ENCODE assay signal across 21 cellular contexts in the genomic region with DNA sequence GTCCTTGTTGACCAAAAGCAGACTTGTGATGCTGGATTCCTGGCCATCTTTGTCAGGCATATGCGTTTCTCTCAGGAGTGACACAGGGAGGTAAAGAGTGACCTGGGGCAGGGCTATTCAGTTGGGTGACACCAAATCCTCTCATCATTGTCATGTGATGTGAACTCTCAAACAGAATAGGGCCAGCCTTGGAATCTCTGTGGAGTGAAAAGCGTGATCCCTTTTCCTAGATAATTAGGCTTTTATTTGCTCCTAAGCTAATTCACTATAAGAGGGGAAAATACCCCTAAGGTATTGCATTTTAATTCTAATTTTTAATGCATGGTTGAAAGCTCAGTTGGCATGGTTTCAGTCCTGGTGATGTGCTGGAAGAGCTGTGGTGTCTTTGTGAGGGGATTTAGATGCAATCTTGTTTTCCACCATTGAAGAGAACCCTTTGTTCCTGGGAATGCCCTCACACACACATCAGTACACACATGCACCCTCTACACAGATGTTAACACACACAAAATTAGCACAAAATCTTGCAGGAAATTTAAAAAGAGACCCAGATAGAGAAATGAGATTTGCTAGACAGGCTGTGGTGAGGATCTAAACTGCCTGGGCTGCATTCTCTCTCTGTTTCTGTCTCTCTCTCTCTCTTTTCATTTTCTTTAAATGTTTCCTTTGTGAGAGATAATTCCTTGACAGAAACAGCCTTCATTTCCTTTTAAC.
"Had no signal": no experiment of that assay in that cellular context is flagged by ENCODE, and none has a peak within 500 bp of the region (broad histone marks: within the 10 kb centered on the region; RNA-seq: fewer than 3 reads in every experiment).

No MANE protein-coding gene starts in this region.

- ATAC-seq: left cardiac atrium; natural killer cell treated with Interleukin-12 subunit alpha and Interleukin-12 subunit beta and Interleukin-15 and Interleukin-18, amount 100 ng/mL, for 72 hours; psoas muscle; stimulated activated naive B cell treated with anti-CD40 and anti-IgM and Interleukin-4, amounts not matched to agents 10 μg/mL and 1 μg/mL and 100 μg/mL, for 72 hours; stimulated activated naive CD8-positive, alpha-beta T cell treated with anti-CD3 and anti-CD28 coated beads, Interleukin-15, amount 100 ng/mL, for 72 hours had no signal

- H3K27ac ChIP-seq: esophagus squamous epithelium, left ventricle myocardium inferior, neutrophil, psoas muscle, sigmoid colon, skin epidermis, testis, tibial nerve had no signal

- H3K4me1 ChIP-seq: esophagus squamous epithelium, left ventricle myocardium inferior, psoas muscle, sigmoid colon, testis, tibial nerve had no signal

- H3K27me3 Mint-ChIP-seq: dendritic cell treated with granulocyte-macrophage colony-stimulating factor and Interleukin-4, amounts not matched to agents 40 ng/mL and 50 ng/mL, for 4 days; stimulated activated naive B cell treated with anti-CD40 and anti-IgM and Interleukin-4, amounts not matched to agents 10 μg/mL and 1 μg/mL and 100 μg/mL, for 72 hours; stimulated activated naive CD8-positive, alpha-beta T cell treated with anti-CD3 and anti-CD28 coated beads, Interleukin-15, amount 100 ng/mL, for 72 hours had no signal

- H3K9me3 ChIP-seq: esophagus squamous epithelium, left ventricle myocardium inferior, neutrophil, psoas muscle, sigmoid colon, testis, tibial nerve had no signal

- H3K4me1 Mint-ChIP-seq: stimulated activated naive B cell treated with anti-CD40 and anti-IgM and Interleukin-4, amounts not matched to agents 10 μg/mL and 1 μg/mL and 100 μg/mL, for 72 hours; stimulated activated naive CD8-positive, alpha-beta T cell treated with anti-CD3 and anti-CD28 coated beads, Interleukin-15, amount 100 ng/mL, for 72 hours had no signal

- H3K4me3 Mint-ChIP-seq: dendritic cell treated with granulocyte-macrophage colony-stimulating factor and Interleukin-4, amounts not matched to agents 40 ng/mL and 50 ng/mL, for 4 days; natural killer cell treated with Interleukin-12 subunit alpha and Interleukin-12 subunit beta and Interleukin-15 and Interleukin-18, amount 100 ng/mL, for 72 hours; stimulated activated naive B cell treated with anti-CD40 and anti-IgM and Interleukin-4, amounts not matched to agents 10 μg/mL and 1 μg/mL and 100 μg/mL, for 72 hours; stimulated activated naive CD8-positive, alpha-beta T cell treated with anti-CD3 and anti-CD28 coated beads, Interleukin-15, amount 100 ng/mL, for 72 hours had no signal

- H3K36me3 ChIP-seq: esophagus squamous epithelium, left ventricle myocardium inferior, neutrophil, sigmoid colon, tibial nerve had no signal

- H3K9me3 Mint-ChIP-seq: dendritic cell treated with granulocyte-macrophage colony-stimulating factor and Interleukin-4, amounts not matched to agents 40 ng/mL and 50 ng/mL, for 4 days; natural killer cell treated with Interleukin-12 subunit alpha and Interleukin-12 subunit beta and Interleukin-15 and Interleukin-18, amount 100 ng/mL, for 72 hours; stimulated activated naive CD8-positive, alpha-beta T cell treated with anti-CD3 and anti-CD28 coated beads, Interleukin-15, amount 100 ng/mL, for 72 hours had no signal

- DNase-seq: esophagus squamous epithelium; foreskin fibroblast; kidney; left cardiac atrium; left ventricle myocardium inferior; mesenchymal stem cell; midbrain; psoas muscle; retina; sigmoid colon; stimulated activated CD4-positive, alpha-beta T cell treated with anti-CD3 and anti-CD28 coated beads, Interleukin-2, amount 100 ng/mL, for 24 hours; stimulated activated CD4-positive, alpha-beta T cell treated with anti-CD3 and anti-CD28 coated beads, Interleukin-4, amount 100 ng/mL, for 4 hours; stimulated activated naive B cell treated with anti-CD40 and anti-IgM and Interleukin-4, amounts not matched to agents 10 μg/mL and 1 μg/mL and 100 μg/mL, for 72 hours; stimulated activated naive CD8-positive, alpha-beta T cell treated with anti-CD3 and anti-CD28 coated beads, Interleukin-15, amount 100 ng/mL, for 72 hours; testis had no signal

- H3K4me3 ChIP-seq: esophagus squamous epithelium, left ventricle myocardium inferior, lung, psoas muscle, sigmoid colon, skin epidermis, testis, tibial nerve had no signal

- H3K27ac Mint-ChIP-seq: dendritic cell treated with granulocyte-macrophage colony-stimulating factor and Interleukin-4, amounts not matched to agents 40 ng/mL and 50 ng/mL, for 4 days; natural killer cell treated with Interleukin-12 subunit alpha and Interleukin-12 subunit beta and Interleukin-15 and Interleukin-18, amount 100 ng/mL, for 72 hours; stimulated activated naive B cell treated with anti-CD40 and anti-IgM and Interleukin-4, amounts not matched to agents 10 μg/mL and 1 μg/mL and 100 μg/mL, for 72 hours had no signal

- H3K36me3 Mint-ChIP-seq: natural killer cell treated with Interleukin-12 subunit alpha and Interleukin-12 subunit beta and Interleukin-15 and Interleukin-18, amount 100 ng/mL, for 72 hours; stimulated activated naive B cell treated with anti-CD40 and anti-IgM and Interleukin-4, amounts not matched to agents 10 μg/mL and 1 μg/mL and 100 μg/mL, for 72 hours had no signal

- H3K27me3 ChIP-seq: neutrophil, sigmoid colon, testis, tibial nerve had no signal
